In the genomic region with DNA sequence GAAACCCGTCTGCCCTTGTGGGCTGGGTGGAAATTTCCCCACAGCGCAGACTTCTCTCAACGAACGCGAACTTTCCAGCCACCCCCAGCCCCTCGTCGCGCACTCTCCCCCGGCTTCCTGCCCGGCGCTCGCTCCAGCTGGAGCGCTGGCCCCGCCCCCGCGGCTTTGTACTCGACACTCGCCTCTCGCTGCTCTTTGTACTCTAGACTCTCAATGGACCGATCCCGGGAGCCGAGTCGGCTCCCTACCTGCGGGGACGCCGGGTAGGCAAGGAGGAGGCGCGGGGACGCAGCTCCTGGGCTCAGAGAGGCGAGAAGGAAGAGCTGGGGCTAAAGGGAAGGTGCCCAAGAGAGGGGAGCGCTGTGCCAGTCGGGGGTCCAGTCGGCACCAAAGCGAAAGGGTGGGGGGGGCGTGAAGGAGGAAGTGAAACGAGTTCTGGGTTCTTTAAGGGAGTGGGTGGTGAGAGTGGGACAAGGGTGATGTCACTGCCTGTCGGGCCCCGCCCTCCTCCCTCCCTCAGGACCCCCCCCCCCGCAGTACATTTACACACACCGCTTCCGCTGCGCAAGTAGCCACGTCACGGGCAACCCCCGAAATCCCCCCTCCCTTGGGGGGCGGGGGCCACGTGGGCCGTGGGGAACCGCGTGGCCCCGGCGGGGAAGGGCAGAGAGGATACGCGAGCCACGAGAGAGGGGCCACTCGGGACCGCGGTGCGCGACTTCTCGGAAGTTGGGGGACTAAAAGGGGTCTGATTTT, we compare ENCODE assay signal across 8 cellular contexts. TPM values are rescaled to one million over a fixed set of nuclear protein-coding genes. Genes with fewer than 3 reads are reported as not detected.
DNase-seq lines count a peak whose midpoint lies in the region; ATAC-seq and TF ChIP-seq lines count a peak whose summit lies in the region.

No MANE protein-coding gene starts in this region.

- H3K4me1 ChIP-seq in SJSA1 (replicated peaks) = peaks cover 26% of the 10 kb centered on the region
- H3K4me1 ChIP-seq in neuron (ENCODE audit: insufficient read depth, low read length) = peaks cover 47% of the 10 kb centered on the region
- peaks cover 32 to 58% (median 58%) of the 10 kb centered on the region in 4 donors for H3K4me1 ChIP-seq in stomach

- H3K9me3 ChIP-seq in SJSA1 (replicated peaks) = no peaks in the 10 kb centered on the region
- no peaks in the 10 kb centered on the region for H3K9me3 ChIP-seq in neuron (ENCODE audit: low read length)
- H3K9me3 ChIP-seq in stomach = no peaks in the 10 kb centered on the region

- peak overlapping the region; percentile 97 for H3K27ac ChIP-seq in SJSA1
- H3K27ac ChIP-seq in stomach = peak overlapping the region; percentile 96 to 100 (median 99)

- no peak for TF ChIP-seq CTCF in stomach (IDR thresholded peaks at IDR 0.05)

- intact Hi-C loops in stomach (cut with DNase I; ENCODE audit: low total_unique reads) = no loop called here

- 0 to 1% (median 0%) methylated on average over 53 to 61 of the region's 61 CpGs for WGBS in stomach, 5 donors

- TF ChIP-seq EP300 in stomach (IDR thresholded peaks at IDR 0.05) = no peak

- no peak overlapping the region for H2AFZ ChIP-seq in neuron (ENCODE audit: low read depth, low read length)

- ATAC-seq in GM21423 (IDR thresholded peaks at IDR 0.05; ENCODE audit: unreplicated experiment) = peak; percentile 28

- peak overlapping the region; percentile 51 for H3K4me3 ChIP-seq in SJSA1
- peak overlapping the region; percentile 87 for H3K4me3 ChIP-seq in neuron (ENCODE audit: low read length)
- peak overlapping the region; percentile 66 to 78 (median 72) for H3K4me3 ChIP-seq in stomach

- H3K36me3 ChIP-seq in SJSA1 = peaks cover 11% of the 10 kb centered on the region
- peaks cover 22% of the 10 kb centered on the region for H3K36me3 ChIP-seq in neuron (ENCODE audit: insufficient read depth, low read length)
- peaks cover 31 to 48% (median 45%) of the 10 kb centered on the region in 4 donors for H3K36me3 ChIP-seq in stomach

- H3K27me3 ChIP-seq in SJSA1 (replicated peaks) = no peaks in the 10 kb centered on the region
- H3K27me3 ChIP-seq in neuron (ENCODE audit: insufficient read depth, low read length) = no peaks in the 10 kb centered on the region
- no peaks in the 10 kb centered on the region for H3K27me3 ChIP-seq in stomach

- peak; percentile 98 for DNase-seq in CD1c-positive myeloid dendritic cell (ENCODE audit: extremely low spot score)
- peak; percentile 82 for DNase-seq in LoVo (ENCODE audit: low spot score)
- DNase-seq in SJSA1 (ENCODE audit: low read depth in 1 of 2, low spot score in 2 of 2) = peak; percentile 82 to 84
- peak; percentile 92 for DNase-seq in activated naive CD4-positive, alpha-beta T cell treated with Interleukin-2 at 50 U/mL for 16 hours
- peak; percentile 80 for DNase-seq in foreskin melanocyte
- DNase-seq in stomach = peak; percentile 92

- peak in 1 of 4 donors; percentile 66 for TF ChIP-seq POLR2A in stomach (IDR thresholded peaks at IDR 0.05)

RNA-seq across cellular contexts. Expression of a gene that starts 9.7 kb away (rescaled TPM):
- 0.34 and 0.85 TPM in 2 replicates for total RNA-seq in SJSA1 (2014; rRNA removed; shearing (Covaris generic))
- total RNA-seq in stomach = 10 to 100 TPM in 4 of 5 donors, 1 to 10 TPM in 1; 7.5 to 27.2 (median 12.9) TPM
- 1 to 10 TPM; 4.6 to 9.6 (median 6.0) TPM for polyA plus RNA-seq in stomach

RNA-seq across cellular contexts. Expression of a gene that starts 11.2 kb away (rescaled TPM):
- total RNA-seq in SJSA1 (2014; rRNA removed; shearing (Covaris generic)) = not detected in 2 replicates
- 1 to 10 TPM in 3 of 5 donors, not detected in 2; 1.8 to 3.8 (median 3.5) TPM for total RNA-seq in stomach
- polyA plus RNA-seq in stomach = 10 to 100 TPM; 17.0 to 36.0 (median 17.4) TPM

RNA-seq across cellular contexts. Expression of a gene that starts 13.6 kb away (rescaled TPM):
- total RNA-seq in SJSA1 (2014; rRNA removed; shearing (Covaris generic)) = 90.7 and 148 TPM in 2 replicates
- total RNA-seq in stomach = 100 to 1,000 TPM in 2 of 5 donors, 10 to 100 TPM in 3; 42.0 to 281 (median 94.5) TPM
- 100 to 1,000 TPM; 131 to 153 (median 151) TPM for polyA plus RNA-seq in stomach

RNA-seq across cellular contexts. Expression of a gene that starts 14.1 kb away (rescaled TPM):
- 2.6 and 2.8 TPM in 2 replicates for total RNA-seq in SJSA1 (2014; rRNA removed; shearing (Covaris generic))
- 10 to 100 TPM in 1 of 5 donors, 1 to 10 TPM in 3, not detected in 1; 1.8 to 12.0 (median 3.3) TPM for total RNA-seq in stomach
- 1 to 10 TPM; 4.9 to 9.0 (median 5.3) TPM for polyA plus RNA-seq in stomach

RNA-seq across cellular contexts. Expression of a gene that starts 44.9 kb away (rescaled TPM):
- total RNA-seq in SJSA1 (2014; rRNA removed; shearing (Covaris generic)) = 58.3 and 101 TPM in 2 replicates
- 100 to 1,000 TPM in 1 of 5 donors, 10 to 100 TPM in 4; 43.0 to 190 (median 60.7) TPM for total RNA-seq in stomach
- polyA plus RNA-seq in stomach = 10 to 100 TPM; 51.9 to 97.3 (median 69.1) TPM

Comparison
In these comparisons a context has a peak if more than half of its experiments do, and no peak if none do; other contexts are left out.
1. Peak in every context shown above with its lines: DNase-seq, ATAC-seq, H3K4me3 ChIP-seq and H3K27ac ChIP-seq.